Comparison of ENCODE assay signal across 8 cellular contexts in genomic region chr11:96306933-96307747, GRCh38. TPM values are rescaled to one million over a fixed set of nuclear protein-coding genes. Genes with fewer than 3 reads are reported as not detected.
DNase-seq lines count a peak whose midpoint lies in the region; TF ChIP-seq lines count a peak whose summit lies in the region.

No MANE protein-coding gene starts in this region.

- CTCF ChIA-PET in BJ (lab: Yijun Ruan, JAX) = interaction anchor here (1.0 to 1.5 kb wide), 3 partner anchors 42 to 152 kb away, joined by 3 read pairs; no protein-coding TSS in a partner anchor

- no peak for TF ChIP-seq POLR2A in esophagus muscularis mucosa (IDR thresholded peaks at IDR 0.05; ENCODE audit: low read depth)

- POLR2A ChIA-PET in BJ (lab: Charles Lee) = interaction anchor here (0.6 to 0.8 kb wide), 2 partner anchors 35 to 105 kb away, joined by 4 to 7 read pairs; no protein-coding TSS in a partner anchor

- DNase-seq in BJ (ENCODE audit: low read depth) (peak; percentile 86), T1000 (lab: John Stamatoyannopoulos, UW) (peak; percentile 72), esophagus muscularis mucosa (ENCODE audit: extremely low spot score) (peak; percentile 95), NCI-H1694 (lab: John Stamatoyannopoulos, UW) (no peak)
- no peak for DNase-seq in effector CD8-positive, alpha-beta T cell (lab: John Stamatoyannopoulos, UW)

- TF ChIP-seq CTCF in BJ (IDR thresholded peaks at IDR 0.05; ENCODE audit: insufficient read depth, low read depth, low read length) (no peak), esophagus muscularis mucosa (IDR thresholded peaks at IDR 0.05) (no peak)

- no peaks in the 10 kb centered on the region for H3K36me3 ChIP-seq in BJ (ENCODE audit: control insufficient read depth, insufficient read depth, low read length)
- H3K36me3 ChIP-seq in HUES6 (ENCODE audit: control insufficient read depth, insufficient read depth, low read length) = no peaks in the 10 kb centered on the region
- H3K36me3 ChIP-seq in esophagus muscularis mucosa = no peaks in the 10 kb centered on the region
- peaks cover 0 to 15% of the 10 kb centered on the region in 2 donors for H3K36me3 ChIP-seq in muscle layer of duodenum (ENCODE audit: control insufficient read depth in 1 of 2, insufficient read depth in 2 of 2, low read length in 2 of 2)
- no peaks in the 10 kb centered on the region for H3K36me3 ChIP-seq in urinary bladder (ENCODE audit: insufficient read depth)

- H3K4me1 ChIP-seq in HUES6 (ENCODE audit: control insufficient read depth, insufficient read depth, low read length) (peaks cover 38% of the 10 kb centered on the region), esophagus muscularis mucosa (peaks cover 58 to 98% (median 93%) of the 10 kb centered on the region in 4 donors), muscle layer of duodenum (ENCODE audit: control insufficient read depth in 1 of 2, insufficient read depth in 2 of 2, low read length in 2 of 2) (peaks cover 41 to 54% of the 10 kb centered on the region in 2 donors), urinary bladder (ENCODE audit: insufficient read depth) (no peaks in the 10 kb centered on the region)

- H3K27ac ChIP-seq in HUES6 (ENCODE audit: low read depth, low read length) (peak overlapping the region; percentile 39; the same call in 1 of the 2 replicates), esophagus muscularis mucosa (replicated peaks in 1 of 4) (peak overlapping the region; percentile 75 to 84 (median 78)), muscle layer of duodenum (ENCODE audit: low read length) (peak overlapping the region; percentile 88), urinary bladder (ENCODE audit: low read depth) (peak overlapping the region; percentile 75)

- no peak for TF ChIP-seq EP300 in esophagus muscularis mucosa (IDR thresholded peaks at IDR 0.05)

- H3K9ac ChIP-seq in HUES6 (ENCODE audit: low read length) = peak overlapping the region; percentile 43

- 16% methylated on average over 10 of the region's 10 CpGs for WGBS in esophagus muscularis mucosa
- WGBS in urinary bladder = 6% methylated on average over 10 of the region's 10 CpGs

- peak overlapping the region; percentile 23; the same call in 1 of the 2 replicates for H3K4me3 ChIP-seq in BJ (ENCODE audit: low read depth, low read length)
- H3K4me3 ChIP-seq in HUES6 (ENCODE audit: low read depth, low read length) = peak overlapping the region; percentile 28
- H3K4me3 ChIP-seq in esophagus muscularis mucosa = peak overlapping the region; percentile 38 to 46 (median 41)
- peak overlapping the region; percentile 48 to 60 for H3K4me3 ChIP-seq in muscle layer of duodenum (ENCODE audit: low read depth in 1 of 2, low read length in 2 of 2)
- no peak overlapping the region for H3K4me3 ChIP-seq in urinary bladder (ENCODE audit: low read depth, low read length)

- no peaks in the 10 kb centered on the region for H3K27me3 ChIP-seq in BJ (ENCODE audit: control insufficient read depth, insufficient read depth, low read length)
- no peaks in the 10 kb centered on the region for H3K27me3 ChIP-seq in HUES6 (ENCODE audit: control insufficient read depth, insufficient read depth, low read length)
- no peaks in the 10 kb centered on the region for H3K27me3 ChIP-seq in esophagus muscularis mucosa
- H3K27me3 ChIP-seq in muscle layer of duodenum (ENCODE audit: low read depth, low read length) = no peaks in the 10 kb centered on the region

- intact Hi-C loops in esophagus muscularis mucosa (cut with DNase I) = no loop called here

- no peaks in the 10 kb centered on the region for H3K9me3 ChIP-seq in HUES6 (ENCODE audit: control insufficient read depth, insufficient read depth, low read depth, low read length)
- no peaks in the 10 kb centered on the region for H3K9me3 ChIP-seq in esophagus muscularis mucosa
- H3K9me3 ChIP-seq in muscle layer of duodenum (ENCODE audit: control insufficient read depth in 1 of 2, low read length in 2 of 2) = no peaks in the 10 kb centered on the region

RNA-seq across cellular contexts. Expression of gene MAML2, which starts 35.9 kb away (rescaled TPM):
- polyA plus RNA-seq in BJ (2011; rRNA removed) (20.5 and 22.0 TPM in 2 replicates), urinary bladder (7.9 TPM)
- 32.1 and 44.8 TPM in 2 replicates for polyA minus RNA-seq in BJ (2011; rRNA and poly(A)+ RNA removed)
- total RNA-seq in esophagus muscularis mucosa (10 to 100 TPM; 20.0 to 33.7 (median 23.2) TPM), urinary bladder (25.6 TPM)

Comparison
In these comparisons a context has a peak if more than half of its experiments do, and no peak if none do; other contexts are left out.
1. DNase-seq: peak in BJ (single experiment), T1000 (single experiment) and esophagus muscularis mucosa (single experiment); none in effector CD8-positive, alpha-beta T cell (single experiment) and NCI-H1694 (single experiment).
2. Peak in every context shown above with its lines, with median percentiles within 50 percentile points of each other: H3K27ac ChIP-seq.